ENCODE assay signal across 1 cellular context in the genomic region with DNA sequence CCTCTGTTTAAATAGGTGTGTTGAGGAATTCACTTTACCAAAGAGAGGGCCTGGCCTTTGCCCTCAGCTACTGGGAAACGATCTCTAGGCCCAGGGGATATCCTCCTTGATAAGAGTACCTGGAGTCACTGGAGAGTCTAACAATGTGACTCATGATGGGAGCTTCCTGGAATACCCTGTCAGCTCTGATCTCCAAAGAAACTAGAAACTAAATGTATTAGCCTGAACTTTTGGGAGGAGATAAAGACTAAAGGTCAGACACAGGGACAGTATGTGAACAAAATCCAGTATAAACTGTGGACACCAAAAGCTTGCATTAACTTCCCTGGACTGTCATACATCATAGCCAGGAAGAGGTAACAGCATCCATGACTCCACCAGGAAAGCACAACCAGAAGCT.
TF ChIP-seq lines count a peak whose summit lies in the region.

No MANE protein-coding gene starts in this region.

TF ChIP-seq in K562, 482 proteins besides CTCF, POLR2A, EP300 and RAD21:
- TF ChIP-seq ZNF431 (CRISPR knock-in tag; IDR thresholded peaks at IDR 0.05) (no peak), E2F3 (CRISPR knock-in tag; IDR thresholded peaks at IDR 0.05) (no peak), ZNF311 (CRISPR knock-in tag; IDR thresholded peaks at IDR 0.05) (no peak), KLF1 (tag; IDR thresholded peaks at IDR 0.05) (no peak), DMBX1 (CRISPR knock-in tag; IDR thresholded peaks at IDR 0.05; ENCODE audit: borderline replicate concordance) (no peak), ETV1 (tag; conservative IDR thresholded peaks at IDR 0.05; ENCODE audit: low read depth) (no peak)
